In the genomic region with DNA sequence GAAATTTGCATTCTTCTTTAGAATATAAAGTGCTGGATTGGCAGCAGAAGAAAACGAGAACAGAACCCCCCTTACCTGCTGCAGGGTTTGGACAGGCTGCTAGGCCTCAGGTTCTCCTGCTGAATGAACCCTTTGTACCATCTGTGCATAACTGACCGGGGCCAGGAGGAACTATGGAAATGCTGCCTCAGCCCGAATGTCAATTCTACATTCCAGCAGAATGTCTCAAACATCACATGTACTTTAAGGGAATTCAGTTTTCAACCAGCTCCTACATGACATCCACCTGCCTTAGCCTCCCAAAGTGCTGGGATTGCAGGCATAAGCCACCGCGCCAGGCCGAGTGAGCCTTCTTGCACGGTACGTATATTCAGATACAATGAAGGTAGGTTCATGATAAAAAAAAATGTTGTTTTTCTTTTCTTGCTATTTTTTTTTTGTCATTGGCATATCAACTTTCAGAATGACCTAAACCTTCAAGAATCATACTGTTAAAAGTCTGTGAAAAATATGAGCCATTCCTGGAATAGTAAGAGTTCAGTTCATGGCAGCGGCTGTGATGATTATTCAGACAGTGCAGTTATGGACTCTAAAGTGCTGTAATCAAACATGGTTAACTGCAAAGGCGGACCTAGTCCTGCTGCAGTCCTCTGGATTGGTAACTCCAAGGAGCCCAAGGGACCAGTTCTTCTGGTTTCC, we compare ENCODE assay signal across 1 cellular context.
TF ChIP-seq lines count a peak whose summit lies in the region.

No MANE protein-coding gene starts in this region.

TF ChIP-seq in HepG2, 621 proteins besides CTCF, POLR2A, EP300 and RAD21 (continued from another document):
- TF ChIP-seq, protein P1, sequence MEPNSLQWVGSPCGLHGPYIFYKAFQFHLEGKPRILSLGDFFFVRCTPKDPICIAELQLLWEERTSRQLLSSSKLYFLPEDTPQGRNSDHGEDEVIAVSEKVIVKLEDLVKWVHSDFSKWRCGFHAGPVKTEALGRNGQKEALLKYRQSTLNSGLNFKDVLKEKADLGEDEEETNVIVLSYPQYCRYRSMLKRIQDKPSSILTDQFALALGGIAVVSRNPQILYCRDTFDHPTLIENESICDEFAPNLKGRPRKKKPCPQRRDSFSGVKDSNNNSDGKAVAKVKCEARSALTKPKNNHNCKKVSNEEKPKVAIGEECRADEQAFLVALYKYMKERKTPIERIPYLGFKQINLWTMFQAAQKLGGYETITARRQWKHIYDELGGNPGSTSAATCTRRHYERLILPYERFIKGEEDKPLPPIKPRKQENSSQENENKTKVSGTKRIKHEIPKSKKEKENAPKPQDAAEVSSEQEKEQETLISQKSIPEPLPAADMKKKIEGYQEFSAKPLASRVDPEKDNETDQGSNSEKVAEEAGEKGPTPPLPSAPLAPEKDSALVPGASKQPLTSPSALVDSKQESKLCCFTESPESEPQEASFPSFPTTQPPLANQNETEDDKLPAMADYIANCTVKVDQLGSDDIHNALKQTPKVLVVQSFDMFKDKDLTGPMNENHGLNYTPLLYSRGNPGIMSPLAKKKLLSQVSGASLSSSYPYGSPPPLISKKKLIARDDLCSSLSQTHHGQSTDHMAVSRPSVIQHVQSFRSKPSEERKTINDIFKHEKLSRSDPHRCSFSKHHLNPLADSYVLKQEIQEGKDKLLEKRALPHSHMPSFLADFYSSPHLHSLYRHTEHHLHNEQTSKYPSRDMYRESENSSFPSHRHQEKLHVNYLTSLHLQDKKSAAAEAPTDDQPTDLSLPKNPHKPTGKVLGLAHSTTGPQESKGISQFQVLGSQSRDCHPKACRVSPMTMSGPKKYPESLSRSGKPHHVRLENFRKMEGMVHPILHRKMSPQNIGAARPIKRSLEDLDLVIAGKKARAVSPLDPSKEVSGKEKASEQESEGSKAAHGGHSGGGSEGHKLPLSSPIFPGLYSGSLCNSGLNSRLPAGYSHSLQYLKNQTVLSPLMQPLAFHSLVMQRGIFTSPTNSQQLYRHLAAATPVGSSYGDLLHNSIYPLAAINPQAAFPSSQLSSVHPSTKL (CRISPR knock-in tag; IDR thresholded peaks at IDR 0.05): no peak
- TF ChIP-seq ZFX (CRISPR knock-in tag; IDR thresholded peaks at IDR 0.05; ENCODE audit: low read depth) (peak; percentile 55; the same call in 1 of the 2 replicates), ZFY (CRISPR knock-in tag; IDR thresholded peaks at IDR 0.05) (0 out of 2 replicates have a peak, but pooled peaks have one; percentile 42), MAFK (conservative IDR thresholded peaks at IDR 0.05 in 1 of 2, IDR thresholded peaks at IDR 0.05 in 1 of 2; ENCODE audit: low read length in 2 of 2) (peak; percentile 80 to 84), ZBTB1 (CRISPR knock-in tag; IDR thresholded peaks at IDR 0.05; ENCODE audit: borderline replicate concordance) (no peak), ZNF672 (CRISPR knock-in tag; IDR thresholded peaks at IDR 0.05) (no peak)
